In the genomic region with DNA sequence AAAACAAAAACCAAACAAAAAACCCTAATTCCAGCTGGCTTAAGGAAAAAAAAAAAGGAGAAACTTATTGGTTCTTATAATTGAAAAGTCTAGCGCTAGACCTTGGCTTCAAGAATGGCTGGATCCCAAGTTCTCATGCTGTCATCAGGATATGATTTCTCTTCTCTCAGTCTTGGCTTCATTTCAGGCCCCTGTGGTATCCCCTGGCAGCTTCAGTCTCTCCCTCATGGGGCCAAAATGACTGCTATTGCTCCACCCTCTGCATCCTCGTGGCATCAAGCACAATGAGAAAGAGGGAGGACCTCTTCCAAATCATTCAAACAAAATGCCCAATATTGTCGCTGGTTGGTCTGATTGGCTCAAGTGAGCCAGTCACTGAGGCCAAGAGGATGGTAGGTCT, we compare ENCODE assay signal across 25 cellular contexts.
DNase-seq lines count a peak whose midpoint lies in the region; FAIRE-seq and TF ChIP-seq lines count a peak whose summit lies in the region.
"Had no signal": no experiment of that assay in that cellular context is flagged by ENCODE, and none has a peak within 500 bp of the region (broad histone marks: within the 10 kb centered on the region; RNA-seq: fewer than 3 reads in every experiment).

No MANE protein-coding gene starts in this region.

- no peak for TF ChIP-seq POLR2A in GM12891 (IDR thresholded peaks at IDR 0.05; ENCODE audit: low read depth, low read length)
- TF ChIP-seq POLR2A in vagina (IDR thresholded peaks at IDR 0.05): no peak

- H3K4me1 ChIP-seq in vagina: no peaks in the 10 kb centered on the region

- FAIRE-seq in bronchial epithelial cell (lab: Jason Lieb, UNC) (peak; percentile 32), GM12891 (lab: Jason Lieb, UNC) (no peak)
- FAIRE-seq: GM12892 had no signal

- no peak overlapping the region for H3K27ac ChIP-seq in vagina
- H3K27ac ChIP-seq: BLaER1, HL-60, KMS-11, RWPE1 had no signal

- no peaks in the 10 kb centered on the region for H3K27me3 ChIP-seq in MG63
- H3K27me3 ChIP-seq in bronchial epithelial cell (ENCODE audit: control insufficient read depth, insufficient read depth, low read length): no peaks in the 10 kb centered on the region
- H3K27me3 ChIP-seq in vagina: no peaks in the 10 kb centered on the region
- H3K27me3 ChIP-seq: BLaER1 had no signal

- intact Hi-C loops in vagina (cut with DNase I): no loop called here

- no peaks in the 10 kb centered on the region for H3K9me3 ChIP-seq in MG63
- no peaks in the 10 kb centered on the region for H3K9me3 ChIP-seq in vagina
- H3K9me3 ChIP-seq: BLaER1, SK-N-SH had no signal

- H3K4me3 ChIP-seq in MG63 (no peak overlapping the region), bronchial epithelial cell (ENCODE audit: low read depth, low read length) (no peak overlapping the region), vagina (no peak overlapping the region)
- H3K4me3 ChIP-seq: BLaER1 had no signal

- H3K36me3 ChIP-seq in MG63 (no peaks in the 10 kb centered on the region), bronchial epithelial cell (ENCODE audit: control insufficient read depth, insufficient read depth, low read length) (no peaks in the 10 kb centered on the region), vagina (no peaks in the 10 kb centered on the region)
- H3K36me3 ChIP-seq: BLaER1 had no signal

- DNase-seq in MG63 (peak; percentile 47), bronchial epithelial cell (ENCODE audit: low read depth) (no peak), fibroblast of peridontal ligament (ENCODE audit: extremely low read depth) (peak; percentile 89), stromal cell of bone marrow (ENCODE audit: low read depth) (peak; percentile 76), NCI-H1092 treated with DMSO at 0.1 percent for 48 hours (lab: John Stamatoyannopoulos, UW) (no peak), GM12891 (ENCODE audit: insufficient read length, low spot score) (no peak), NCI-H82 treated with DMSO at 0.1 percent for 48 hours (lab: John Stamatoyannopoulos, UW; ENCODE audit: unreplicated experiment) (no peak), vagina (ENCODE audit: extremely low spot score in 2 of 2) (no peak)
- DNase-seq: CD4-positive, alpha-beta T cell; COR-L47; DMS79; H9; HFFc6; NCI-H1417; NCI-H1694 treated with DMSO at 0.1 percent for 48 hours; NCI-H2081 treated with DMSO at 0.1 percent for 48 hours; NCI-H2171 treated with DMSO at 0.1 percent for 48 hours; NCI-H69; SIG-M5; SK-N-SH had no signal

- no peak for TF ChIP-seq CTCF in bronchial epithelial cell (IDR thresholded peaks at IDR 0.05; ENCODE audit: insufficient read depth, low read length, severe bottlenecking)
- TF ChIP-seq CTCF in vagina (IDR thresholded peaks at IDR 0.05): no peak

TF ChIP-seq in GM12891, 5 proteins besides CTCF, POLR2A, EP300 and RAD21:
- TF ChIP-seq PAX5 (IDR thresholded peaks at IDR 0.05; ENCODE audit: insufficient read depth, low read length, severe bottlenecking) (no peak), TAF1 (IDR thresholded peaks at IDR 0.05; ENCODE audit: low read depth, low read length) (no peak), POU2F2 (IDR thresholded peaks at IDR 0.05; ENCODE audit: low read depth, low read length) (no peak), POLR2AphosphoS5 (IDR thresholded peaks at IDR 0.05; ENCODE audit: low read depth, low read length) (no peak), SPI1 (IDR thresholded peaks at IDR 0.05; ENCODE audit: low read depth, low read length) (no peak)

Comparison
In these comparisons a context has a peak if more than half of its experiments do, and no peak if none do; other contexts are left out.
1. DNase-seq: peak in MG63 (single experiment), fibroblast of peridontal ligament (single experiment) and stromal cell of bone marrow (single experiment); none in bronchial epithelial cell (single experiment), NCI-H1092 treated with DMSO at 0.1 percent for 48 hours (single experiment), GM12891 (single experiment), NCI-H82 treated with DMSO at 0.1 percent for 48 hours (single experiment) and vagina (0 of 2).